8 cellular contexts compared by ENCODE assay signal in genomic region chr9:125538092-125538473, GRCh38.
DNase-seq lines count a peak whose midpoint lies in the region; ATAC-seq, FAIRE-seq and TF ChIP-seq lines count a peak whose summit lies in the region.

No MANE protein-coding gene starts in this region.

- dilution Hi-C loops in endothelial cell of umbilical vein (cut with MboI; ENCODE audit: extremely low pct_ligation_motif_present, low sequenced_read_pairs) = no loop called here

- no peak overlapping the region for H3K4me3 ChIP-seq in endothelial cell of umbilical vein (replicated peaks in 1 of 3; ENCODE audit: insufficient read depth in 1 of 3, low read depth in 1 of 3, low read length in 3 of 3)
- no peak overlapping the region for H3K4me3 ChIP-seq in parathyroid adenoma (ENCODE audit: low read depth, low read length)
- H3K4me3 ChIP-seq in H7 (ENCODE audit: insufficient read depth, low read depth, low read length) = no peak overlapping the region

- CTCF ChIA-PET in endothelial cell of umbilical vein (lab: Charles Lee) = interaction anchor here (1.7 kb wide), 1 partner anchor 12 kb away, joined by 6 read pairs; no protein-coding TSS in a partner anchor

- H3K27ac ChIP-seq in endothelial cell of umbilical vein (ENCODE audit: insufficient read depth, low read depth, low read length) (peak overlapping the region; percentile 50), parathyroid adenoma (no peak overlapping the region)

- no peaks in the 10 kb centered on the region for H3K36me3 ChIP-seq in endothelial cell of umbilical vein (ENCODE audit: control insufficient read depth in 2 of 2, extremely low read depth in 1 of 2, insufficient read depth in 2 of 2, low read length in 2 of 2)
- H3K36me3 ChIP-seq in parathyroid adenoma (ENCODE audit: control insufficient read depth, insufficient read depth, low read length) = no peaks in the 10 kb centered on the region
- no peaks in the 10 kb centered on the region for H3K36me3 ChIP-seq in H7 (replicated peaks; ENCODE audit: control insufficient read depth, insufficient read depth, low read length)

- peak overlapping the region; percentile 47 for H3K4me2 ChIP-seq in endothelial cell of umbilical vein (ENCODE audit: insufficient read depth, low read length)
- H3K4me2 ChIP-seq in parathyroid adenoma (ENCODE audit: low read length) = peak overlapping the region; percentile 2

- TF ChIP-seq POLR2A in endothelial cell of umbilical vein (IDR thresholded peaks at IDR 0.05; ENCODE audit: low read depth, low read length) = no peak
- TF ChIP-seq POLR2A in GM12892 (IDR thresholded peaks at IDR 0.05; ENCODE audit: low read depth, low read length) = no peak

- H3K79me2 ChIP-seq in endothelial cell of umbilical vein (ENCODE audit: control insufficient read depth, insufficient read depth, low read length) (no peaks in the 10 kb centered on the region), parathyroid adenoma (no peaks in the 10 kb centered on the region)

- no peaks in the 10 kb centered on the region for H3K9me1 ChIP-seq in endothelial cell of umbilical vein (replicated peaks; ENCODE audit: control insufficient read depth, extremely low read depth, insufficient read depth, low read length)

- no peak overlapping the region for H3K9ac ChIP-seq in endothelial cell of umbilical vein (replicated peaks; ENCODE audit: extremely low read depth, insufficient read depth, low read length)
- H3K9ac ChIP-seq in parathyroid adenoma = no peak overlapping the region

- BruUV-seq in endothelial cell of umbilical vein (replicated peaks; lab: Mats Ljungman, UMichigan) = no TSS peak

- TF ChIP-seq CTCF in endothelial cell of umbilical vein (IDR thresholded peaks at IDR 0.05; ENCODE audit: extremely low read depth in 1 of 2, insufficient read depth in 1 of 2, low read depth in 1 of 2, low read length in 2 of 2) = no peak
- no peak for TF ChIP-seq CTCF in parathyroid adenoma (IDR thresholded peaks at IDR 0.05)

- H2AFZ ChIP-seq in endothelial cell of umbilical vein (ENCODE audit: low read depth, low read length) (no peak overlapping the region), parathyroid adenoma (no peak overlapping the region)

- intact Hi-C loops in endothelial cell of umbilical vein (cut with micrococcal nuclease) = no loop called here

- H3K4me1 ChIP-seq in endothelial cell of umbilical vein (ENCODE audit: control insufficient read depth, extremely low read depth, insufficient read depth, low read length) = peaks cover 9% of the 10 kb centered on the region
- H3K4me1 ChIP-seq in parathyroid adenoma = peaks cover 2% of the 10 kb centered on the region

- H3K27me3 ChIP-seq in endothelial cell of umbilical vein (ENCODE audit: control insufficient read depth in 2 of 2, insufficient read depth in 2 of 2, low read length in 2 of 2) (no peaks in the 10 kb centered on the region), parathyroid adenoma (ENCODE audit: control insufficient read depth, insufficient read depth, low read length) (no peaks in the 10 kb centered on the region), H7 (ENCODE audit: control insufficient read depth, insufficient read depth, low read length) (no peaks in the 10 kb centered on the region)

- DNase-seq in GM04503 (ENCODE audit: low read depth) = peak; percentile 76
- peak; percentile 84 for DNase-seq in NCI-H345 (lab: John Stamatoyannopoulos, UW)
- peak; percentile 84 for DNase-seq in endothelial cell of umbilical vein (ENCODE audit: low read depth, low spot score)
- no peak for DNase-seq in H7
- no peak for DNase-seq in GM12892 (ENCODE audit: insufficient read length)
- DNase-seq in activated T-cell treated with anti-CD3 and anti-CD28 coated beads, Interleukin-2, amount 50 U/mL, for 1 hour = no peak

- POLR2A ChIA-PET in endothelial cell of umbilical vein (lab: Charles Lee) = no interaction called here

- H4K20me1 ChIP-seq in endothelial cell of umbilical vein (replicated peaks; ENCODE audit: control insufficient read depth, extremely low read depth, insufficient read depth, low read length) = no peaks in the 10 kb centered on the region

- no peak for ATAC-seq in HG03039 (IDR thresholded peaks at IDR 0.05; ENCODE audit: unreplicated experiment)

- H3K9me3 ChIP-seq in endothelial cell of umbilical vein (replicated peaks; ENCODE audit: control insufficient read depth, insufficient read depth, low read length) (no peaks in the 10 kb centered on the region), parathyroid adenoma (ENCODE audit: control insufficient read depth, low read length) (no peaks in the 10 kb centered on the region)

- FAIRE-seq in endothelial cell of umbilical vein (lab: Jason Lieb, UNC) (peak; percentile 72), GM12892 (lab: Jason Lieb, UNC) (no peak)

TF ChIP-seq in endothelial cell of umbilical vein, 7 proteins besides CTCF, POLR2A, EP300 and RAD21:
- TF ChIP-seq JUN (IDR thresholded peaks at IDR 0.05; ENCODE audit: borderline replicate concordance, insufficient read depth, insufficient read length, low read depth) (peak; percentile 39), MAX (IDR thresholded peaks at IDR 0.05; ENCODE audit: insufficient read depth, insufficient read length) (no peak), FOS (IDR thresholded peaks at IDR 0.05; ENCODE audit: borderline replicate concordance, insufficient read depth, low read length) (peak; percentile 76), EZH2 (IDR thresholded peaks at IDR 0.05; ENCODE audit: borderline replicate concordance, low read depth, low read length, severe bottlenecking) (no peak)

Comparison
In these comparisons a context has a peak if more than half of its experiments do, and no peak if none do; other contexts are left out.
1. DNase-seq: peak in GM04503 (single experiment), NCI-H345 (single experiment) and endothelial cell of umbilical vein (single experiment); none in H7 (single experiment), GM12892 (single experiment) and activated T-cell treated with anti-CD3 and anti-CD28 coated beads, Interleukin-2, amount 50 U/mL, for 1 hour (single experiment).